In the genomic region with DNA sequence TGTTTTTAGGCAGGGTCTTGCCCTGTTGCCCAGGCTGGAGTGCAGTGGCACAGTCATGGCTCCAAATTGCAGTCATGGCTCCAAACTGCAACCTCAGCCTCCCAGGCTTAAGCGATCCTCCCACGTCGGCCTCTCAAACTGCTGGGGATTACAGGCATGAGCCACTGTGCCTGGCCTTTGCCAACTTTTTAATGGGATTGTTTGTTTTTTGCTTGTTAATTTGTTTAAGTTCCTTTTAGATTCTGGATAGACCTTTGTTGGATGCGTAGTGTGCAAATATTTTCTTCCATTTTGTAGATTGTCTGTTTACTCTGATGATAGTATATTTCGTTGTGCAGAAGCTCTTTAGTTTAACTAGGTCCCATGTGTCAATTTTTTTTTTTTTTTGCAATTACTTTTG, we compare ENCODE assay signal across 16 cellular contexts.
DNase-seq lines count a peak whose midpoint lies in the region; TF ChIP-seq lines count a peak whose summit lies in the region.
"Had no signal": no experiment of that assay in that cellular context is flagged by ENCODE, and none has a peak within 500 bp of the region (broad histone marks: within the 10 kb centered on the region; RNA-seq: fewer than 3 reads in every experiment).

No MANE protein-coding gene starts in this region.

- peak; percentile 57 for DNase-seq in DMS153 (lab: John Stamatoyannopoulos, UW)
- DNase-seq in NCI-H2029 (lab: John Stamatoyannopoulos, UW), result peak; percentile 47
- peak; percentile 67 for DNase-seq in NCI-H748 treated with DMSO at 0.1 percent for 48 hours (lab: John Stamatoyannopoulos, UW)
- DNase-seq in NCI-H1417 treated with DMSO at 0.1 percent for 48 hours (lab: John Stamatoyannopoulos, UW), result no peak
- DNase-seq in amygdala (lab: John Stamatoyannopoulos, UW), result no peak
- no peak for DNase-seq in NCI-H524 treated with DMSO at 0.1 percent for 48 hours (lab: John Stamatoyannopoulos, UW)
- DNase-seq: ACHN; Calu3; CD4-positive, CD25-positive, alpha-beta regulatory T cell; DMS 273 treated with DMSO at 0.1 percent for 48 hours; DMS79 treated with DMSO at 0.1 percent for 48 hours; EL; HCEC 1CT; HFFc6 had no signal

- TF ChIP-seq CTCF in VCaP (conservative IDR thresholded peaks at IDR 0.05), result no peak

- H3K27ac ChIP-seq in VCaP, result 0 out of 2 replicates have a peak overlapping the region, but pooled peaks have one; percentile 25
- H3K27ac ChIP-seq: BLaER1 treated with 17β-estradiol and CSF1 and Interleukin-3, amounts not matched to agents 10 nM and 100 nM had no signal

Comparison
In these comparisons a context has a peak if more than half of its experiments do, and no peak if none do; other contexts are left out.
1. DNase-seq: peak in DMS153 (single experiment), NCI-H2029 (single experiment) and NCI-H748 treated with DMSO at 0.1 percent for 48 hours (single experiment); none in NCI-H1417 treated with DMSO at 0.1 percent for 48 hours (single experiment), amygdala (0 of 56) and NCI-H524 treated with DMSO at 0.1 percent for 48 hours (single experiment).